In the genomic region with DNA sequence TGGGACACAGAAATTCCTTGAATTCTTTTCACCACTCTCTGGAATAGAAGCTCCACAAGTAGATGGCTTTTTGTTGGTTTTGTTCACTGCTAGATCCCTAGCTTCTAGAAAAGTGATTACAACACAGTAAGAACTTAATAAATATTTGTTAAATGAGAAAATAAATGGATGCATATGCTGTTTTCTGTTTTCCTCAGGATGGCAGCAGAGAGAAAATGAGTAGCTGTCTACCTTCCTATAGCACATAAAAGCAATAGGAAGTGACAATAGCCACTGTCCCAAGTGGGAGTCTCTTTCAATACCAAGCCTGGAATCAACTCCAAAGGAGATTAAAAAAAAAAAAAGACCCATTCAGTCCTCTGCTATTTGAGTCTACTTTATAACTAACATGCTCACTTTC, we compare ENCODE assay signal across 21 cellular contexts.
A peak's percentile ranks its signal among the peaks of the same experiment; 100 is the strongest.
DNase-seq lines count a peak whose midpoint lies in the region; ATAC-seq and TF ChIP-seq lines count a peak whose summit lies in the region.
"Had no signal": no experiment of that assay in that cellular context is flagged by ENCODE, and none has a peak within 500 bp of the region (broad histone marks: within the 10 kb centered on the region; RNA-seq: fewer than 3 reads in every experiment).

No MANE protein-coding gene starts in this region.

- no peak for TF ChIP-seq CTCF in HCT116 (IDR thresholded peaks at IDR 0.05 in 2 of 3, conservative IDR thresholded peaks at IDR 0.05 in 1 of 3; ENCODE audit: borderline replicate concordance in 1 of 3, insufficient read depth in 1 of 3, low read depth in 2 of 3, low read length in 2 of 3)
- TF ChIP-seq CTCF in SK-N-SH (IDR thresholded peaks at IDR 0.05): peak; percentile 18; the same call in 1 of the 2 replicates

- H2AFZ ChIP-seq in HCT116 (ENCODE audit: low read depth, low read length, poor library complexity, severe bottlenecking) (no peak overlapping the region), SK-N-SH (ENCODE audit: low read depth) (no peak overlapping the region)

- intact Hi-C loops in HCT116 (cut with micrococcal nuclease): no loop called here

- H3K9me2 ChIP-seq in HCT116 (ENCODE audit: insufficient read depth) (no peaks in the 10 kb centered on the region), SK-N-SH (no peaks in the 10 kb centered on the region)

- DNase-seq in HCT116 (ENCODE audit: low read depth, low spot score) (no peak), SK-N-SH (no peak), fibroblast of gingiva (ENCODE audit: low read depth) (peak; percentile 21), NCI-H1417 (lab: John Stamatoyannopoulos, UW) (no peak), NCI-H526 treated with DMSO at 0.1 percent for 48 hours (lab: John Stamatoyannopoulos, UW) (no peak), NCI-H1436 treated with DMSO at 0.1 percent for 48 hours (lab: John Stamatoyannopoulos, UW) (no peak)
- DNase-seq in activated CD4-positive, CD25-positive, alpha-beta regulatory T cell treated with anti-CD3 and anti-CD28 coated beads, Interleukin-2, amount 50 U/mL, for 72 hours: no peak
- DNase-seq: activated CD4-positive, CD25-positive, alpha-beta regulatory T cell; activated CD8-positive, alpha-beta T cell treated with anti-CD3 and anti-CD28 coated beads for 36 hours; activated T-cell treated with anti-CD3 and anti-CD28 coated beads, Interleukin-2, amount 50 U/mL, for 24 hours; AML-193; amygdala; gastrocnemius medialis; hypothalamus; NCI-H1417 treated with DMSO at 0.1 percent for 48 hours; NCI-H524; psoas muscle; stimulated activated naive CD4-positive, alpha-beta T cell; T1000 had no signal

- no peaks in the 10 kb centered on the region for H3K9me3 ChIP-seq in HCT116 (ENCODE audit: control insufficient read depth in 1 of 2, insufficient read depth in 1 of 2, low read depth in 1 of 2, low read length in 2 of 2)
- H3K9me3 ChIP-seq in SK-N-SH: no peaks in the 10 kb centered on the region
- H3K9me3 ChIP-seq: gastrocnemius medialis, psoas muscle, testis had no signal

- no peaks in the 10 kb centered on the region for H3F3A ChIP-seq in SK-N-SH (replicated peaks; ENCODE audit: insufficient read depth)

- ATAC-seq in HCT116: no peak
- ATAC-seq: activated CD8-positive, alpha-beta T cell treated with anti-CD3 and anti-CD28 coated beads for 36 hours; gastrocnemius medialis; psoas muscle had no signal

- no TSS peak for BruUV-seq in HCT116 (replicated peaks; lab: Mats Ljungman, UMichigan)

- H3K9ac ChIP-seq in HCT116 (ENCODE audit: low read length): no peak overlapping the region
- no peak overlapping the region for H3K9ac ChIP-seq in SK-N-SH

- CTCF ChIA-PET in HCT116 (lab: Charles Lee): no interaction called here
- CTCF ChIA-PET in SK-N-SH (lab: Yijun Ruan, JAX): interaction anchor here (1.1 kb wide), 1 partner anchor 315 kb away, joined by 3 read pairs; no protein-coding TSS in a partner anchor

- no peak for TF ChIP-seq EP300 in SK-N-SH (IDR thresholded peaks at IDR 0.05; ENCODE audit: borderline replicate concordance in 1 of 2, low read depth in 1 of 2, low read length in 1 of 2)

- H3K79me2 ChIP-seq in HCT116 (ENCODE audit: insufficient read depth, low read length) (no peaks in the 10 kb centered on the region), SK-N-SH (ENCODE audit: insufficient read depth) (no peaks in the 10 kb centered on the region)

- RAD21 ChIA-PET in HCT116 (lab: Charles Lee; ENCODE audit: low non-redundant PET in 1 of 2, low total read pairs in 2 of 2, uncharacterized antibody in 2 of 2, unreplicated experiment in 2 of 2): no interaction called here

- H3K4me1 ChIP-seq in HCT116 (ENCODE audit: control insufficient read depth in 1 of 2, insufficient read depth in 2 of 2, low read length in 2 of 2) (no peaks in the 10 kb centered on the region), SK-N-SH (ENCODE audit: control insufficient read depth in 1 of 2, insufficient read depth in 2 of 2, low read depth in 1 of 2, low read length in 1 of 2) (peaks cover 0 to 2% of the 10 kb centered on the region in 2 experiments; a peak in 2 of 4 replicates)

- no peak for TF ChIP-seq POLR2A in HCT116 (IDR thresholded peaks at IDR 0.05; ENCODE audit: borderline replicate concordance, extremely low read depth, insufficient read depth, insufficient read length)

- no peak overlapping the region for H3K27ac ChIP-seq in HCT116 (ENCODE audit: low read depth, low read length)
- no peak overlapping the region for H3K27ac ChIP-seq in SK-N-SH (ENCODE audit: low read depth in 2 of 2, low read length in 1 of 2)
- H3K27ac ChIP-seq: gastrocnemius medialis, psoas muscle, skin epidermis, testis had no signal

- POLR2A ChIA-PET in HCT116 (lab: Charles Lee): no interaction called here
- POLR2A ChIA-PET in SK-N-SH (lab: Yijun Ruan, JAX): no interaction called here

- H3K36me3 ChIP-seq in HCT116 (ENCODE audit: control insufficient read depth in 1 of 2, insufficient read depth in 2 of 2, low read length in 2 of 2): no peaks in the 10 kb centered on the region
- H3K36me3 ChIP-seq in SK-N-SH (replicated peaks in 1 of 2; ENCODE audit: control insufficient read depth in 1 of 2, insufficient read depth in 2 of 2, low read length in 1 of 2): no peaks in the 10 kb centered on the region
- H3K36me3 ChIP-seq: gastrocnemius medialis had no signal

- TF ChIP-seq RAD21 in HCT116 (IDR thresholded peaks at IDR 0.05; ENCODE audit: low read depth) (0 out of 2 replicates have a peak, but pooled peaks have one; percentile 6), SK-N-SH (IDR thresholded peaks at IDR 0.05; ENCODE audit: low read length) (0 out of 2 replicates have a peak, but pooled peaks have one; percentile 21)

- H3K4me3 ChIP-seq in HCT116 (replicated peaks in 1 of 2; ENCODE audit: low read depth in 1 of 2, low read length in 2 of 2) (no peak overlapping the region), SK-N-SH (ENCODE audit: low read depth in 2 of 2, low read length in 1 of 2) (no peak overlapping the region)
- H3K4me3 ChIP-seq: gastrocnemius medialis, psoas muscle, skin epidermis, testis had no signal

- H3K4me2 ChIP-seq in HCT116 (ENCODE audit: low read length) (no peak overlapping the region), SK-N-SH (no peak overlapping the region)

- H4K20me1 ChIP-seq in HCT116 (ENCODE audit: insufficient read depth): no peaks in the 10 kb centered on the region
- no peaks in the 10 kb centered on the region for H4K20me1 ChIP-seq in SK-N-SH (ENCODE audit: insufficient read depth)

- H3K27me3 ChIP-seq in HCT116 (ENCODE audit: insufficient read depth, low read length) (no peaks in the 10 kb centered on the region), SK-N-SH (ENCODE audit: insufficient read depth) (no peaks in the 10 kb centered on the region)
- H3K27me3 ChIP-seq: gastrocnemius medialis, testis had no signal

TF ChIP-seq in HCT116, 20 proteins besides CTCF, POLR2A, EP300 and RAD21:
- no peak for TF ChIP-seq ELF1 (IDR thresholded peaks at IDR 0.05; ENCODE audit: borderline replicate concordance, low read depth)
- TF ChIP-seq, protein P1, sequence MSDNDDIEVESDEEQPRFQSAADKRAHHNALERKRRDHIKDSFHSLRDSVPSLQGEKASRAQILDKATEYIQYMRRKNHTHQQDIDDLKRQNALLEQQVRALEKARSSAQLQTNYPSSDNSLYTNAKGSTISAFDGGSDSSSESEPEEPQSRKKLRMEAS (IDR thresholded peaks at IDR 0.05): no peak
- no peak for TF ChIP-seq EGR1 (IDR thresholded peaks at IDR 0.05; ENCODE audit: low read depth)
- no peak for TF ChIP-seq CEBPB (IDR thresholded peaks at IDR 0.05; ENCODE audit: low read depth)
- no peak for TF ChIP-seq EZH2 (IDR thresholded peaks at IDR 0.05)
- no peak for TF ChIP-seq EZH2phosphoT487 (IDR thresholded peaks at IDR 0.05; ENCODE audit: borderline replicate concordance)
- no peak for TF ChIP-seq JUND (IDR thresholded peaks at IDR 0.05)
- no peak for TF ChIP-seq CBX3 (IDR thresholded peaks at IDR 0.05; ENCODE audit: low read depth)
- TF ChIP-seq YY1 (IDR thresholded peaks at IDR 0.05; ENCODE audit: extremely low read depth, insufficient replicate concordance, low read depth, low read length): no peak
- no peak for TF ChIP-seq ZFX (IDR thresholded peaks at IDR 0.05)

TF ChIP-seq in SK-N-SH, 30 proteins besides CTCF, POLR2A, EP300 and RAD21:
- TF ChIP-seq, protein P2, sequence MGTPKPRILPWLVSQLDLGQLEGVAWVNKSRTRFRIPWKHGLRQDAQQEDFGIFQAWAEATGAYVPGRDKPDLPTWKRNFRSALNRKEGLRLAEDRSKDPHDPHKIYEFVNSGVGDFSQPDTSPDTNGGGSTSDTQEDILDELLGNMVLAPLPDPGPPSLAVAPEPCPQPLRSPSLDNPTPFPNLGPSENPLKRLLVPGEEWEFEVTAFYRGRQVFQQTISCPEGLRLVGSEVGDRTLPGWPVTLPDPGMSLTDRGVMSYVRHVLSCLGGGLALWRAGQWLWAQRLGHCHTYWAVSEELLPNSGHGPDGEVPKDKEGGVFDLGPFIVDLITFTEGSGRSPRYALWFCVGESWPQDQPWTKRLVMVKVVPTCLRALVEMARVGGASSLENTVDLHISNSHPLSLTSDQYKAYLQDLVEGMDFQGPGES (IDR thresholded peaks at IDR 0.05; ENCODE audit: low read depth, low read length): no peak
- TF ChIP-seq SMC3 (IDR thresholded peaks at IDR 0.05; ENCODE audit: low read depth, low read length): peak; percentile 15; the same call in 1 of the 2 replicates
